30 cellular contexts compared by ENCODE assay signal in genomic region chr11:77176996-77177395, GRCh38. TPM values are rescaled to one million over a fixed set of nuclear protein-coding genes. Genes with fewer than 3 reads are reported as not detected.
"Had no signal": no experiment of that assay in that cellular context is flagged by ENCODE, and none has a peak within 500 bp of the region (broad histone marks: within the 10 kb centered on the region; RNA-seq: fewer than 3 reads in every experiment).

No MANE protein-coding gene starts in this region.

- H3K27me3 ChIP-seq: esophagus muscularis mucosa, foreskin keratinocyte, heart left ventricle, hepatocyte, neural progenitor cell, sigmoid colon, testis, tibial artery had no signal

- DNase-seq: cerebellar nuclear complex; effector CD8-positive, alpha-beta T cell; endodermal cell; foreskin keratinocyte; left colon; left ventricle myocardium inferior; midbrain; naive thymus-derived CD4-positive, alpha-beta T cell; nucleus accumbens; sigmoid colon; stimulated activated CD4-positive, alpha-beta T cell treated with anti-CD3 and anti-CD28 coated beads, Interleukin-2, amount 100 ng/mL, for 24 hours; stimulated activated CD4-positive, alpha-beta T cell treated with anti-CD3 and anti-CD28 coated beads, Interleukin-4, amount 100 ng/mL, for 24 hours; stimulated activated naive CD8-positive, alpha-beta T cell treated with anti-CD3 and anti-CD28 coated beads, Interleukin-15, Interleukin-2, amounts not matched to agents 100 U/mL and 50 U/mL, for 24 hours; substantia nigra; testis; tibial artery had no signal

- H3K36me3 Mint-ChIP-seq: memory B cell; naive thymus-derived CD4-positive, alpha-beta T cell; neural progenitor cell; stimulated activated memory B cell treated with anti-CD40 and anti-IgM and Interleukin-4, amounts not matched to agents 10 μg/mL and 1 μg/mL and 100 μg/mL, for 72 hours; type B pancreatic cell had no signal

- H2AFZ ChIP-seq: hepatocyte, neural progenitor cell had no signal

- H3K27ac ChIP-seq: esophagus muscularis mucosa, foreskin keratinocyte, gastroesophageal sphincter, heart left ventricle, hepatocyte, left ventricle myocardium inferior, neural progenitor cell, prostate gland, sigmoid colon, testis, tibial artery had no signal

- H3K4me3 ChIP-seq: esophagus muscularis mucosa, gastroesophageal sphincter, hepatocyte, lung, neural progenitor cell, prostate gland, sigmoid colon, testis, tibial artery had no signal

- H3K9me3 Mint-ChIP-seq: endodermal cell, nephron, neural progenitor cell, type B pancreatic cell had no signal

- H3K4me2 ChIP-seq: hepatocyte, neural progenitor cell had no signal

- FAIRE-seq: colon, endothelial cell of umbilical vein had no signal

- H3K9ac ChIP-seq: neural progenitor cell had no signal

- H3K79me2 ChIP-seq: hepatocyte had no signal

- H3K27me3 Mint-ChIP-seq: memory B cell, type B pancreatic cell had no signal

- H3K4me1 ChIP-seq: foreskin keratinocyte, gastroesophageal sphincter, prostate gland, sigmoid colon had no signal

- H3K4me3 Mint-ChIP-seq: endodermal cell; memory B cell; naive thymus-derived CD4-positive, alpha-beta T cell; nephron; neural progenitor cell; stimulated activated memory B cell treated with anti-CD40 and anti-IgM and Interleukin-4, amounts not matched to agents 10 μg/mL and 1 μg/mL and 100 μg/mL, for 72 hours; type B pancreatic cell had no signal

- H3K9me3 ChIP-seq: esophagus muscularis mucosa, gastroesophageal sphincter, heart left ventricle, left ventricle myocardium inferior, prostate gland, sigmoid colon, testis, tibial artery had no signal

- H3K36me3 ChIP-seq: esophagus muscularis mucosa, gastroesophageal sphincter, left ventricle myocardium inferior, neural progenitor cell, prostate gland, sigmoid colon, tibial artery had no signal

- H3K27ac Mint-ChIP-seq: endodermal cell; memory B cell; stimulated activated memory B cell treated with anti-CD40 and anti-IgM and Interleukin-4, amounts not matched to agents 10 μg/mL and 1 μg/mL and 100 μg/mL, for 72 hours; type B pancreatic cell had no signal

RNA-seq across cellular contexts. Expression of gene MYO7A, which starts 49.0 kb away (rescaled TPM):
- total RNA-seq: osteocyte had no signal
- polyA plus RNA-seq: naive thymus-derived CD4-positive, alpha-beta T cell had no signal
